In the genomic region with DNA sequence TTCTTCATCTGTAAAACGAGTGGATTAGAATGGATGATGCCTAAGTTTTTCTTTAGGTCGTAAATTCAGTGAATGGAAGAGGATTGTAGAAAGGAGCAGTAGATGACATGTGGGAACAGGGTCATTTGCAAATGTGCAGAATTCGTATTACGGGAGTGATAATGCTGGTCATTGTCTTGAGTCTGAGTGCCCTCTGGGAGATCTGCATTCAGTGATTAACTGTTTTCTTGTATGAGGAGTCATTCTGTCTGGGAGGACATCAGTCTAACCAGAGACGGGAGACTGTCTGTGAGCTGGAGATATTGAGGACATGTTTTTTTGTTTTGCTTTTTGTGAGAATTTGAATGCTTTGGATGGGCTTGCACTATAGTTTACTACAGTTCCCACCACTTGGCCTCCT, we compare ENCODE assay signal across 1 cellular context.
TF ChIP-seq lines count a peak whose summit lies in the region.

No MANE protein-coding gene starts in this region.

TF ChIP-seq in GM23338, 12 proteins besides CTCF, POLR2A, EP300 and RAD21 (continued from another document):
- TF ChIP-seq ETS1 (IDR thresholded peaks at IDR 0.05) = no peak
- TF ChIP-seq JUNB (IDR thresholded peaks at IDR 0.05; ENCODE audit: unreplicated experiment) = no peak
- TF ChIP-seq EZH2 (IDR thresholded peaks at IDR 0.05; ENCODE audit: low read depth, unreplicated experiment) = no peak
- no peak for TF ChIP-seq ZNF331 (CRISPR knock-in tag; IDR thresholded peaks at IDR 0.05; ENCODE audit: low read depth)
- TF ChIP-seq NANOG (IDR thresholded peaks at IDR 0.05; ENCODE audit: borderline replicate concordance) = no peak
